1 cellular context compared by ENCODE assay signal in genomic region chr10:78542536-78542935, GRCh38.
TF ChIP-seq lines count a peak whose summit lies in the region.

No MANE protein-coding gene starts in this region.

TF ChIP-seq in GM23338, 12 proteins besides CTCF, POLR2A, EP300 and RAD21 (continued from another document):
- no peak for TF ChIP-seq ZNF462 (CRISPR knock-in tag; IDR thresholded peaks at IDR 0.05)
- no peak for TF ChIP-seq EZH2phosphoT487 (IDR thresholded peaks at IDR 0.05; ENCODE audit: unreplicated experiment)
- no peak for TF ChIP-seq ZNF331 (CRISPR knock-in tag; IDR thresholded peaks at IDR 0.05; ENCODE audit: low read depth)
- TF ChIP-seq STAT1 (IDR thresholded peaks at IDR 0.05; ENCODE audit: unreplicated experiment) = no peak
- TF ChIP-seq JUNB (IDR thresholded peaks at IDR 0.05; ENCODE audit: unreplicated experiment) = no peak
- TF ChIP-seq REST (IDR thresholded peaks at IDR 0.05; ENCODE audit: unreplicated experiment) = no peak
- TF ChIP-seq, protein P1, sequence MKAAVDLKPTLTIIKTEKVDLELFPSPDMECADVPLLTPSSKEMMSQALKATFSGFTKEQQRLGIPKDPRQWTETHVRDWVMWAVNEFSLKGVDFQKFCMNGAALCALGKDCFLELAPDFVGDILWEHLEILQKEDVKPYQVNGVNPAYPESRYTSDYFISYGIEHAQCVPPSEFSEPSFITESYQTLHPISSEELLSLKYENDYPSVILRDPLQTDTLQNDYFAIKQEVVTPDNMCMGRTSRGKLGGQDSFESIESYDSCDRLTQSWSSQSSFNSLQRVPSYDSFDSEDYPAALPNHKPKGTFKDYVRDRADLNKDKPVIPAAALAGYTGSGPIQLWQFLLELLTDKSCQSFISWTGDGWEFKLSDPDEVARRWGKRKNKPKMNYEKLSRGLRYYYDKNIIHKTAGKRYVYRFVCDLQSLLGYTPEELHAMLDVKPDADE (IDR thresholded peaks at IDR 0.05) = no peak
- no peak for TF ChIP-seq POLR2AphosphoS5 (IDR thresholded peaks at IDR 0.05; ENCODE audit: low read depth)
- TF ChIP-seq NANOG (IDR thresholded peaks at IDR 0.05; ENCODE audit: borderline replicate concordance) = no peak
TF ChIP-seq in GM23338: peak in this region for 0.
